ENCODE assay signal across 1 cellular context in the genomic region with DNA sequence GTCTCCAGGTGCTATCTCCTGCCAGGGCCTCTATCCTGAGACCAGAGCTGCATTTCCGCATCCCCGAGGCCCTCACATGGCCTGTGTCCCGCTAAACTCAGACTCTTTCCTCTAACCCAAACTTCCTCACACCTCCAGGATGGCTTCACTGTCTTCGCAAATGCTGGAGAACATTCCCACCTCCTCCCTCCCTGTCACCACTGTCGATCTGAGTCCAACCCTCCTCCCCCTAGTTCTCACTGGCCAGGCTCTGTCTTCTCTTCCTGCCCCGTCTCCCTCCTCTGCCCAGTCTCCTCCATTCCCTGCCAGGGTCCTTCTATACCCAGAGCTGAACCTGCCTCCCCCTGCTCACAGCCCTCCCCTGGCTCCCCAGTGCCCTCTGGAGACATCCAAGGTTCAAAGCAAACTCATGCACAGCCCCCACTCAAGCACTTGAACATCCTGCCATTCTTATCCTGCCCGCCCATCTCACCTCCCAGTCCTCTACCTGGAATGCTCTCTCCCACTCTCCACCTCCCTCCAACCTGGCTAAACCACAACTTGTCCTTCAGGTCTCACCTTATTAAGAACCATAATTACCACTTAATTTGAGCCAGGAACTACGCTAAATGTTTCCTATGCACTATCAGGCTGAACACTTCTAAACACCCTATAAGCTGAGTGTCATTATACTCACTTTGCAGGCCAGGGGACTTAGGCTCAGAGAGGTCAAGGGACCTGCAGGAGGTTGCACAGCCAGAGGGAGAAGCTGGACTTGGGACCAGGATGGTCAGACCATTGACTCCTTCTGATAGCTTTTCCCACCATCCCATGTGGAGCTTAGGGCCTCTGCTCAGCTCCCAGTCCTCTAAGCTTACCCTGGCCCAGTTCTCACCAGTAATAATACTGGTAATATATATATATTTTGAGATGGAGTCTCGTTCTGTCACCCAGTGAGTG.
TF ChIP-seq lines count a peak whose summit lies in the region.

No MANE protein-coding gene starts in this region.

TF ChIP-seq in HepG2, 621 proteins besides CTCF, POLR2A, EP300 and RAD21:
- TF ChIP-seq GTF3A (CRISPR knock-in tag; conservative IDR thresholded peaks at IDR 0.05) (no peak), SRSF1 (optimal IDR thresholded peaks at IDR 0.05; ENCODE audit: low read depth, low read length) (peak; percentile 10), KDM1A (CRISPR knock-in tag; IDR thresholded peaks at IDR 0.05) (peak; percentile 87; the same call in 1 of the 2 replicates), ZMYM3 (CRISPR knock-in tag; IDR thresholded peaks at IDR 0.05) (peak; percentile 96), NR2F6 (IDR thresholded peaks at IDR 0.05) (no peak), NR2F6 (CRISPR knock-in tag; IDR thresholded peaks at IDR 0.05) (0 out of 2 replicates have a peak, but pooled peaks have one; percentile 24), AGO1 (IDR thresholded peaks at IDR 0.05; ENCODE audit: low read depth, low read length, poor library complexity, severe bottlenecking) (peak; percentile 41), SSRP1 (CRISPR knock-in tag; IDR thresholded peaks at IDR 0.05) (peak; percentile 75; the same call in 1 of the 2 replicates), REPIN1 (CRISPR knock-in tag; IDR thresholded peaks at IDR 0.05; ENCODE audit: borderline replicate concordance, low read depth) (0 out of 2 replicates have a peak, but pooled peaks have one; percentile 28), ZFP36 (IDR thresholded peaks at IDR 0.05; ENCODE audit: borderline replicate concordance, low read depth, low read length, partially characterized antibody) (peak; percentile 75), ZNF687 (CRISPR knock-in tag; IDR thresholded peaks at IDR 0.05) (peak; percentile 52), ZNF331 (CRISPR knock-in tag; IDR thresholded peaks at IDR 0.05) (0 out of 2 replicates have a peak, but pooled peaks have one; percentile 36), ERF (CRISPR knock-in tag; IDR thresholded peaks at IDR 0.05) (peak; percentile 9; the same call in 1 of the 2 replicates), CBX5 (CRISPR knock-in tag; IDR thresholded peaks at IDR 0.05; ENCODE audit: borderline replicate concordance) (no peak; the same call in 1 of the 2 replicates), PRMT3 (CRISPR knock-in tag; IDR thresholded peaks at IDR 0.05; ENCODE audit: borderline replicate concordance, low read depth) (no peak), ZC3H13 (CRISPR knock-in tag; IDR thresholded peaks at IDR 0.05) (0 out of 2 replicates have a peak, but pooled peaks have one; percentile 18), ZNF768 (CRISPR knock-in tag; IDR thresholded peaks at IDR 0.05) (peak; percentile 99), HNRNPH1 (optimal IDR thresholded peaks at IDR 0.05; ENCODE audit: low read depth, low read length) (peak; percentile 97), ZNF512 (CRISPR knock-in tag; IDR thresholded peaks at IDR 0.05) (no peak), TEAD3 (CRISPR knock-in tag; optimal IDR thresholded peaks at IDR 0.05; ENCODE audit: borderline replicate concordance) (peak; percentile 39), ZNF501 (CRISPR knock-in tag; IDR thresholded peaks at IDR 0.05) (0 out of 2 replicates have a peak, but pooled peaks have one; percentile 41), KDM4B (CRISPR knock-in tag; IDR thresholded peaks at IDR 0.05) (peak; percentile 15; the same call in 1 of the 2 replicates), RBM22 (optimal IDR thresholded peaks at IDR 0.05; ENCODE audit: low read length) (peak; percentile 76), ZNF605 (CRISPR knock-in tag; IDR thresholded peaks at IDR 0.05) (0 out of 2 replicates have a peak, but pooled peaks have one; percentile 46), JUNB (CRISPR knock-in tag; IDR thresholded peaks at IDR 0.05; ENCODE audit: borderline replicate concordance) (peak; percentile 38; the same call in 1 of the 2 replicates), SOX13 (IDR thresholded peaks at IDR 0.05) (0 out of 2 replicates have a peak, but pooled peaks have one; percentile 10), SOX13 (CRISPR knock-in tag; conservative IDR thresholded peaks at IDR 0.05 in 1 of 2, IDR thresholded peaks at IDR 0.05 in 1 of 2) (no peak), ZNF317 (CRISPR knock-in tag; IDR thresholded peaks at IDR 0.05) (0 out of 2 replicates have a peak, but pooled peaks have one; percentile 10), SP2 (CRISPR knock-in tag; IDR thresholded peaks at IDR 0.05) (no peak), E2F5 (CRISPR knock-in tag; conservative IDR thresholded peaks at IDR 0.05) (no peak), ZNF788 (CRISPR knock-in tag; IDR thresholded peaks at IDR 0.05; ENCODE audit: borderline replicate concordance) (0 out of 2 replicates have a peak, but pooled peaks have one; percentile 40), ZNF263 (CRISPR knock-in tag; IDR thresholded peaks at IDR 0.05) (peak; percentile 88), ZSCAN31 (CRISPR knock-in tag; IDR thresholded peaks at IDR 0.05; ENCODE audit: low read depth) (no peak), AGO2 (optimal IDR thresholded peaks at IDR 0.05; ENCODE audit: low read depth, low read length) (peak; percentile 6), POLR2G (IDR thresholded peaks at IDR 0.05; ENCODE audit: low read depth, low read length) (peak; percentile 64), POLR2AphosphoS5 (IDR thresholded peaks at IDR 0.05; ENCODE audit: low read depth, low read length) (peak; percentile 71; the same call in 1 of the 2 replicates), RBFOX2 (IDR thresholded peaks at IDR 0.05; ENCODE audit: low read depth, low read length) (peak; percentile 59)
- TF ChIP-seq, protein P1, sequence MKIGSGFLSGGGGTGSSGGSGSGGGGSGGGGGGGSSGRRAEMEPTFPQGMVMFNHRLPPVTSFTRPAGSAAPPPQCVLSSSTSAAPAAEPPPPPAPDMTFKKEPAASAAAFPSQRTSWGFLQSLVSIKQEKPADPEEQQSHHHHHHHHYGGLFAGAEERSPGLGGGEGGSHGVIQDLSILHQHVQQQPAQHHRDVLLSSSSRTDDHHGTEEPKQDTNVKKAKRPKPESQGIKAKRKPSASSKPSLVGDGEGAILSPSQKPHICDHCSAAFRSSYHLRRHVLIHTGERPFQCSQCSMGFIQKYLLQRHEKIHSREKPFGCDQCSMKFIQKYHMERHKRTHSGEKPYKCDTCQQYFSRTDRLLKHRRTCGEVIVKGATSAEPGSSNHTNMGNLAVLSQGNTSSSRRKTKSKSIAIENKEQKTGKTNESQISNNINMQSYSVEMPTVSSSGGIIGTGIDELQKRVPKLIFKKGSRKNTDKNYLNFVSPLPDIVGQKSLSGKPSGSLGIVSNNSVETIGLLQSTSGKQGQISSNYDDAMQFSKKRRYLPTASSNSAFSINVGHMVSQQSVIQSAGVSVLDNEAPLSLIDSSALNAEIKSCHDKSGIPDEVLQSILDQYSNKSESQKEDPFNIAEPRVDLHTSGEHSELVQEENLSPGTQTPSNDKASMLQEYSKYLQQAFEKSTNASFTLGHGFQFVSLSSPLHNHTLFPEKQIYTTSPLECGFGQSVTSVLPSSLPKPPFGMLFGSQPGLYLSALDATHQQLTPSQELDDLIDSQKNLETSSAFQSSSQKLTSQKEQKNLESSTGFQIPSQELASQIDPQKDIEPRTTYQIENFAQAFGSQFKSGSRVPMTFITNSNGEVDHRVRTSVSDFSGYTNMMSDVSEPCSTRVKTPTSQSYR (CRISPR knock-in tag; IDR thresholded peaks at IDR 0.05; ENCODE audit: borderline replicate concordance): peak; percentile 55; the same call in 1 of the 2 replicates
- TF ChIP-seq, protein P2, sequence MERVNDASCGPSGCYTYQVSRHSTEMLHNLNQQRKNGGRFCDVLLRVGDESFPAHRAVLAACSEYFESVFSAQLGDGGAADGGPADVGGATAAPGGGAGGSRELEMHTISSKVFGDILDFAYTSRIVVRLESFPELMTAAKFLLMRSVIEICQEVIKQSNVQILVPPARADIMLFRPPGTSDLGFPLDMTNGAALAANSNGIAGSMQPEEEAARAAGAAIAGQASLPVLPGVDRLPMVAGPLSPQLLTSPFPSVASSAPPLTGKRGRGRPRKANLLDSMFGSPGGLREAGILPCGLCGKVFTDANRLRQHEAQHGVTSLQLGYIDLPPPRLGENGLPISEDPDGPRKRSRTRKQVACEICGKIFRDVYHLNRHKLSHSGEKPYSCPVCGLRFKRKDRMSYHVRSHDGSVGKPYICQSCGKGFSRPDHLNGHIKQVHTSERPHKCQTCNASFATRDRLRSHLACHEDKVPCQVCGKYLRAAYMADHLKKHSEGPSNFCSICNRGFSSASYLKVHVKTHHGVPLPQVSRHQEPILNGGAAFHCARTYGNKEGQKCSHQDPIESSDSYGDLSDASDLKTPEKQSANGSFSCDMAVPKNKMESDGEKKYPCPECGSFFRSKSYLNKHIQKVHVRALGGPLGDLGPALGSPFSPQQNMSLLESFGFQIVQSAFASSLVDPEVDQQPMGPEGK (CRISPR knock-in tag; IDR thresholded peaks at IDR 0.05): peak; percentile 51; the same call in 1 of the 2 replicates
- TF ChIP-seq, protein P3, sequence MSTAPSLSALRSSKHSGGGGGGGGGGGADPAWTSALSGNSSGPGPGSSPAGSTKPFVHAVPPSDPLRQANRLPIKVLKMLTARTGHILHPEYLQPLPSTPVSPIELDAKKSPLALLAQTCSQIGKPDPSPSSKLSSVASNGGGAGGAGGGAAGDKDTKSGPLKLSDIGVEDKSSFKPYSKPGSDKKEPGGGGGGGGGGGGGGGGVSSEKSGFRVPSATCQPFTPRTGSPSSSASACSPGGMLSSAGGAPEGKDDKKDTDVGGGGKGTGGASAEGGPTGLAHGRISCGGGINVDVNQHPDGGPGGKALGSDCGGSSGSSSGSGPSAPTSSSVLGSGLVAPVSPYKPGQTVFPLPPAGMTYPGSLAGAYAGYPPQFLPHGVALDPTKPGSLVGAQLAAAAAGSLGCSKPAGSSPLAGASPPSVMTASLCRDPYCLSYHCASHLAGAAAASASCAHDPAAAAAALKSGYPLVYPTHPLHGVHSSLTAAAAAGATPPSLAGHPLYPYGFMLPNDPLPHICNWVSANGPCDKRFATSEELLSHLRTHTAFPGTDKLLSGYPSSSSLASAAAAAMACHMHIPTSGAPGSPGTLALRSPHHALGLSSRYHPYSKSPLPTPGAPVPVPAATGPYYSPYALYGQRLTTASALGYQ (CRISPR knock-in tag; IDR thresholded peaks at IDR 0.05): no peak
- TF ChIP-seq, protein P4, sequence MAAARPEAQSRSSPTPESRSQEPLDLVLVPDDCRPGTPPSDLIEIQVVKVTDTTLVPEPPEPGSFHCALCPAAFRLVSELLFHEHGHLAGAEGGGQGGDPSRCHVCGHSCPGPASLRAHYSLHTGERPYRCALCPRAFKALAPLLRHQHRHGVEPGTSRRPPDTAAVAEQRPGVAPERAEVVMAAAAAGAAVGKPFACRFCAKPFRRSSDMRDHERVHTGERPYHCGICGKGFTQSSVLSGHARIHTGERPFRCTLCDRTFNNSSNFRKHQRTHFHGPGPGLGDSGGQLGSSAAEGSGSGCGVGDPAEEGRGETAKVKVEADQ (CRISPR knock-in tag; IDR thresholded peaks at IDR 0.05; ENCODE audit: borderline replicate concordance): no peak
